Comparison of ENCODE assay signal across 24 cellular contexts in the genomic region with DNA sequence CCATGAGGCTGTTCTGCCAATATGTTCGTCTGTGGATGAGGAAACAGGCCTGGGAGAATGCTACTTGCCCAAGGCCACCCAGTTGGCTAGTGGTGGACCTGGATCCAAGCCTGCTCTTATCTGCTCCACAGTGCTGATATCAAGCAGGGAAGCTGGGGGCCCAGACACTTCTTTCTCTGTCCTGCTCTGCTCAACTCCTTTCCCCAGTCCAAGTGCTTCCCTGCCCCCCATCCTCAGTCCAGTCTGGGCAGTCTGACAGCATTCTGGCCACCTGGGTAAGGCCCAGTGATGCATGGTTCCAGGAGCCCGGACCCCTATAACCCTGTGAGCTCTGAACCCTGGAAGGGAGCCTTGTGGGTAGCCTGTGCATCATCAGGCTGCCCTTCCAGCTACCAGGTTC. TPM values are rescaled to one million over a fixed set of nuclear protein-coding genes. Genes with fewer than 3 reads are reported as not detected.
DNase-seq lines count a peak whose midpoint lies in the region; ATAC-seq and TF ChIP-seq lines count a peak whose summit lies in the region.
"Had no signal": no experiment of that assay in that cellular context is flagged by ENCODE, and none has a peak within 500 bp of the region (broad histone marks: within the 10 kb centered on the region; RNA-seq: fewer than 3 reads in every experiment).

No MANE protein-coding gene starts in this region.

- CTCF ChIA-PET in IMR-90 (lab: Yijun Ruan, JAX), result no interaction called here

- POLR2A ChIA-PET in IMR-90 (lab: Charles Lee; ENCODE audit: unreplicated experiment), result no interaction called here

- in situ Hi-C loops in IMR-90 (cut with MboI; ENCODE audit: low sequenced_read_pairs) (no loop called here), HAP-1 (cut with MboI; ENCODE audit: low sequenced_read_pairs) (no loop called here)

- 0 out of 2 replicates have a peak overlapping the region, but pooled peaks have one; percentile 36 for H2AK5ac ChIP-seq in IMR-90 (ENCODE audit: low read depth, low read length)

- no peak overlapping the region for H2AFZ ChIP-seq in IMR-90 (replicated peaks; ENCODE audit: low read length, poor library complexity)

- no peak overlapping the region for H3K18ac ChIP-seq in IMR-90 (ENCODE audit: low read depth, low read length)

- TF ChIP-seq CTCF in IMR-90 (conservative IDR thresholded peaks at IDR 0.05; ENCODE audit: low read depth, low read length), result no peak
- no peak for TF ChIP-seq CTCF in right lobe of liver (IDR thresholded peaks at IDR 0.05)
- TF ChIP-seq CTCF in sigmoid colon (IDR thresholded peaks at IDR 0.05), result no peak

- peaks cover 5% of the 10 kb centered on the region in 2 experiments; a peak in 3 of 4 replicates for H3K79me1 ChIP-seq in IMR-90 (ENCODE audit: low read depth in 1 of 2, low read length in 2 of 2)

- no peak overlapping the region for H2BK20ac ChIP-seq in IMR-90 (ENCODE audit: low read depth, low read length)

- H3K36me3 ChIP-seq in IMR-90 (ENCODE audit: control insufficient read depth, insufficient read depth, low read length) (no peaks in the 10 kb centered on the region), right lobe of liver (no peaks in the 10 kb centered on the region), sigmoid colon (no peaks in the 10 kb centered on the region), HAP-1 (replicated peaks) (no peaks in the 10 kb centered on the region)
- H3K36me3 ChIP-seq: esophagus muscularis mucosa, neutrophil, SJSA1, tibial artery had no signal

- no peak overlapping the region for H2BK5ac ChIP-seq in IMR-90 (ENCODE audit: low read depth, low read length, poor library complexity, severe bottlenecking)

- no peak overlapping the region for H3K9ac ChIP-seq in IMR-90 (ENCODE audit: low read depth, low read length)

- no peak overlapping the region for H3K4ac ChIP-seq in IMR-90 (ENCODE audit: low read depth, low read length)

- no peak for TF ChIP-seq POLR2A in IMR-90 (IDR thresholded peaks at IDR 0.05; ENCODE audit: low read depth, low read length)
- TF ChIP-seq POLR2A in right lobe of liver (IDR thresholded peaks at IDR 0.05), result no peak
- no peak for TF ChIP-seq POLR2A in sigmoid colon (IDR thresholded peaks at IDR 0.05)

- no peak overlapping the region for H4K91ac ChIP-seq in IMR-90 (ENCODE audit: insufficient read depth, low read depth, low read length)

- H3K23ac ChIP-seq in IMR-90 (ENCODE audit: low read depth, low read length), result no peak overlapping the region

- no peaks in the 10 kb centered on the region for H3K27me3 ChIP-seq in IMR-90 (ENCODE audit: control insufficient read depth, insufficient read depth, low read length)
- H3K27me3 ChIP-seq in right lobe of liver, result no peaks in the 10 kb centered on the region
- H3K27me3 ChIP-seq in sigmoid colon, result no peaks in the 10 kb centered on the region
- no peaks in the 10 kb centered on the region for H3K27me3 ChIP-seq in HAP-1 (ENCODE audit: low read depth)
- H3K27me3 ChIP-seq: esophagus muscularis mucosa, neutrophil, tibial artery had no signal

- ATAC-seq in IMR-90 (ENCODE audit: low read depth) (no peak), right lobe of liver (peak; percentile 69 to 73 (median 72)), HG03095 (IDR thresholded peaks at IDR 0.05; ENCODE audit: unreplicated experiment) (no peak)
- ATAC-seq: stimulated activated naive B cell treated with anti-CD40 and anti-IgM and Interleukin-4, amounts not matched to agents 10 μg/mL and 1 μg/mL and 100 μg/mL, for 72 hours; T-cell had no signal

- no peak overlapping the region for H3K14ac ChIP-seq in IMR-90 (replicated peaks; ENCODE audit: low read depth, low read length)

- H3K56ac ChIP-seq in IMR-90 (ENCODE audit: extremely low read depth, insufficient read depth, low read length), result no peak overlapping the region

- H2BK120ac ChIP-seq in IMR-90 (ENCODE audit: low read depth, low read length), result no peak overlapping the region

- no TSS peak for BruUV-seq in IMR-90 (replicated peaks; lab: Mats Ljungman, UMichigan)

- dilution Hi-C loops in IMR-90 (cut with HindIII; ENCODE audit: low sequenced_read_pairs, unreplicated experiment), result no loop called here

- H4K8ac ChIP-seq in IMR-90 (ENCODE audit: low read depth in 2 of 2, low read length in 2 of 2), result no peak overlapping the region

- TF ChIP-seq RAD21 in IMR-90 (IDR thresholded peaks at IDR 0.05; ENCODE audit: low read length), result no peak

- H3K4me3 ChIP-seq in IMR-90 (ENCODE audit: insufficient read depth, low read depth, low read length) (no peak overlapping the region), right lobe of liver (no peak overlapping the region), sigmoid colon (no peak overlapping the region), HAP-1 (no peak overlapping the region)
- H3K4me3 ChIP-seq: coronary artery, esophagus muscularis mucosa, lung, SJSA1, tibial artery had no signal

- H2AK9ac ChIP-seq in IMR-90 (replicated peaks; ENCODE audit: low read depth, low read length, poor library complexity), result no peak overlapping the region

- WGBS in IMR-90 (ENCODE audit: extremely low coverage in 2 of 2, insufficient read length in 1 of 2), 2 experiments, result 80% methylated on average over 1 of the region's 2 CpGs; no CpG with 5 or more reads in 1 of the 2 experiments
- WGBS in right lobe of liver (ENCODE audit: insufficient coverage, low coverage, low lambda C conversion rate, missing lambda C conversion rate), result no CpG with 5 or more reads among the region's 2 CpGs
- WGBS in sigmoid colon, 2 donors, result 74 to 79% methylated on average over 2 of the region's 2 CpGs

- H3K4me1 ChIP-seq in IMR-90 (ENCODE audit: control insufficient read depth, insufficient read depth, low read length) (peaks cover 5% of the 10 kb centered on the region; the same call in 1 of the 2 replicates), right lobe of liver (peaks cover 0 to 19% (median 7%) of the 10 kb centered on the region in 4 donors), sigmoid colon (peaks cover 0 to 16% (median 9%) of the 10 kb centered on the region in 4 donors), HAP-1 (peaks cover 8% of the 10 kb centered on the region)

- DNase-seq in IMR-90 (no peak), astrocyte of the hippocampus (ENCODE audit: low read depth, low spot score) (peak; percentile 4), right lobe of liver (peak; percentile 57 to 88 (median 81)), sigmoid colon (peak; percentile 38), NCI-H2227 treated with DMSO at 0.1 percent for 48 hours (lab: John Stamatoyannopoulos, UW) (no peak), DMS114 treated with DMSO at 0.1 percent for 48 hours (lab: John Stamatoyannopoulos, UW; ENCODE audit: unreplicated experiment) (no peak), HAP-1 (ENCODE audit: low spot score in 2 of 2) (no peak)
- DNase-seq: activated naive CD4-positive, alpha-beta T cell; activated T-cell treated with anti-CD3 and anti-CD28 coated beads, Interleukin-2, amount 50 U/mL, for 24 hours; AML-193; CD4-positive, alpha-beta memory T cell; DMS 273 treated with DMSO at 0.1 percent for 48 hours; endodermal cell; NCI-H524 treated with DMSO at 0.1 percent for 48 hours; stimulated activated CD4-positive, alpha-beta T cell treated with anti-CD3 and anti-CD28 coated beads, Interleukin-4, amount 100 ng/mL, for 24 hours; stimulated activated naive B cell treated with anti-CD40 and anti-IgM and Interleukin-4, amounts not matched to agents 10 μg/mL and 1 μg/mL and 100 μg/mL, for 72 hours; T-cell; tibial artery had no signal

- H3K27ac ChIP-seq in IMR-90 (ENCODE audit: insufficient read depth, low read length) (no peak overlapping the region), right lobe of liver (peak overlapping the region in 1 of 3 donors; percentile 40), sigmoid colon (no peak overlapping the region)
- H3K27ac ChIP-seq: coronary artery, esophagus muscularis mucosa, neutrophil, SJSA1, tibial artery had no signal

- intact Hi-C loops in IMR-90 (cut with micrococcal nuclease) (no loop called here), right lobe of liver (cut with DNase I) (no loop called here), sigmoid colon (cut with DNase I) (no loop called here)

- H2BK15ac ChIP-seq in IMR-90 (ENCODE audit: low read depth, low read length), result no peak overlapping the region

- no peak overlapping the region for H4K5ac ChIP-seq in IMR-90 (ENCODE audit: low read depth, low read length)

- H4K20me1 ChIP-seq in IMR-90 (ENCODE audit: insufficient read depth, low read length), result no peaks in the 10 kb centered on the region

- no peak overlapping the region for H3K4me2 ChIP-seq in IMR-90 (ENCODE audit: low read depth, low read length)

- H3K9me3 ChIP-seq in IMR-90 (ENCODE audit: control insufficient read depth, insufficient read depth, low read length), result no peaks in the 10 kb centered on the region
- H3K9me3 ChIP-seq in right lobe of liver, result no peaks in the 10 kb centered on the region
- H3K9me3 ChIP-seq in sigmoid colon, result no peaks in the 10 kb centered on the region
- no peaks in the 10 kb centered on the region for H3K9me3 ChIP-seq in HAP-1
- H3K9me3 ChIP-seq: esophagus muscularis mucosa, neutrophil, SJSA1, tibial artery had no signal

- 0 out of 2 replicates have a peak, but pooled peaks cover 3% of the 10 kb centered on the region for H3K9me1 ChIP-seq in IMR-90 (ENCODE audit: insufficient read depth, low read length)

- TF ChIP-seq EP300 in sigmoid colon (IDR thresholded peaks at IDR 0.05), result no peak

RNA-seq across cellular contexts. Expression of gene PAQR7, which starts 4.2 kb away (rescaled TPM):
- total RNA-seq in IMR-90 (2012; rRNA removed) (8.3 and 9.0 TPM in 2 replicates), right lobe of liver (1 to 10 TPM in 5 of 6 experiments, under 1 TPM in 1; 0.74 to 4.8 (median 2.4) TPM), sigmoid colon (1 to 10 TPM; 4.3 to 9.4 (median 6.4) TPM)
- polyA plus RNA-seq in IMR-90 (2012; rRNA removed) (12.0 and 12.9 TPM in 2 replicates), sigmoid colon (1 to 10 TPM in 2 of 3 donors, under 1 TPM in 1; 0.92 to 3.0 (median 1.2) TPM)
- polyA plus RNA-seq in IMR-90 (2012; cell fraction: cytosol; rRNA removed), result 7.6 and 16.9 TPM in 2 replicates
- 33.3 and 47.8 TPM in 2 replicates for polyA plus RNA-seq in IMR-90 (2012; cell fraction: nucleus; rRNA removed; ENCODE audit: low replicate concordance)

RNA-seq across cellular contexts. Expression of gene AUNIP, which starts 20.4 kb away (rescaled TPM):
- total RNA-seq in IMR-90 (2012; rRNA removed), result 3.9 and 5.0 TPM in 2 replicates
- polyA plus RNA-seq in IMR-90 (2012; rRNA removed), result 2.2 and 2.4 TPM in 2 replicates
- polyA plus RNA-seq in IMR-90 (2012; cell fraction: cytosol; rRNA removed), result 0.52 and 0.65 TPM in 2 replicates
- 0.39 and 0.96 TPM in 2 replicates for polyA plus RNA-seq in IMR-90 (2012; cell fraction: nucleus; rRNA removed; ENCODE audit: low replicate concordance)
- under 1 TPM in 2 of 6 experiments, not detected in 4; 0.43 to 0.56 TPM for total RNA-seq in right lobe of liver
- total RNA-seq in sigmoid colon, result not detected
- polyA plus RNA-seq in sigmoid colon, result 1 to 10 TPM in 1 of 3 donors, under 1 TPM in 1, not detected in 1; 0.46 to 1.9 TPM
- total RNA-seq: CD4-positive, alpha-beta memory T cell; esophagus muscularis mucosa had no signal
- polyA plus RNA-seq: CD4-positive, alpha-beta memory T cell had no signal

RNA-seq across cellular contexts. Expression of gene STMN1, which starts 26.5 kb away (rescaled TPM):
- total RNA-seq in IMR-90 (2012; rRNA removed) (93.0 and 194 TPM in 2 replicates), right lobe of liver (10 to 100 TPM in 1 of 6 experiments, 1 to 10 TPM in 5; 2.1 to 11.7 (median 6.8) TPM), sigmoid colon (10 to 100 TPM; 30.7 to 37.5 (median 36.3) TPM)
- polyA plus RNA-seq in IMR-90 (2012; rRNA removed) (179 and 273 TPM in 2 replicates), sigmoid colon (100 to 1,000 TPM in 1 of 3 donors, 10 to 100 TPM in 2; 61.3 to 175 (median 97.1) TPM)
- 28.5 and 67.8 TPM in 2 replicates for polyA plus RNA-seq in IMR-90 (2012; cell fraction: cytosol; rRNA removed)
- 11.0 and 55.5 TPM in 2 replicates for polyA plus RNA-seq in IMR-90 (2012; cell fraction: nucleus; rRNA removed; ENCODE audit: low replicate concordance)

RNA-seq across cellular contexts. Expression of gene MTFR1L, which starts 59.9 kb away (rescaled TPM):
- total RNA-seq in IMR-90 (2012; rRNA removed) (57.2 and 69.7 TPM in 2 replicates), right lobe of liver (10 to 100 TPM; 30.8 to 48.9 (median 43.3) TPM), sigmoid colon (100 to 1,000 TPM; 106 to 150 (median 121) TPM)
- polyA plus RNA-seq in IMR-90 (2012; rRNA removed) (69.1 and 80.0 TPM in 2 replicates), sigmoid colon (10 to 100 TPM; 26.1 to 38.4 (median 36.1) TPM)
- polyA plus RNA-seq in IMR-90 (2012; cell fraction: cytosol; rRNA removed), result 89.0 and 279 TPM in 2 replicates
- polyA plus RNA-seq in IMR-90 (2012; cell fraction: nucleus; rRNA removed; ENCODE audit: low replicate concordance), result 122 and 153 TPM in 2 replicates

Comparison
In these comparisons a context has a peak if more than half of its experiments do, and no peak if none do; other contexts are left out.
1. ATAC-seq: peak in right lobe of liver (4 of 4); none in IMR-90 (single experiment) and HG03095 (single experiment).
2. DNase-seq: peak in astrocyte of the hippocampus (single experiment), right lobe of liver (3 of 3) and sigmoid colon (single experiment); none in IMR-90 (single experiment), NCI-H2227 treated with DMSO at 0.1 percent for 48 hours (single experiment), DMS114 treated with DMSO at 0.1 percent for 48 hours (single experiment) and HAP-1 (0 of 2).